In the genomic region with DNA sequence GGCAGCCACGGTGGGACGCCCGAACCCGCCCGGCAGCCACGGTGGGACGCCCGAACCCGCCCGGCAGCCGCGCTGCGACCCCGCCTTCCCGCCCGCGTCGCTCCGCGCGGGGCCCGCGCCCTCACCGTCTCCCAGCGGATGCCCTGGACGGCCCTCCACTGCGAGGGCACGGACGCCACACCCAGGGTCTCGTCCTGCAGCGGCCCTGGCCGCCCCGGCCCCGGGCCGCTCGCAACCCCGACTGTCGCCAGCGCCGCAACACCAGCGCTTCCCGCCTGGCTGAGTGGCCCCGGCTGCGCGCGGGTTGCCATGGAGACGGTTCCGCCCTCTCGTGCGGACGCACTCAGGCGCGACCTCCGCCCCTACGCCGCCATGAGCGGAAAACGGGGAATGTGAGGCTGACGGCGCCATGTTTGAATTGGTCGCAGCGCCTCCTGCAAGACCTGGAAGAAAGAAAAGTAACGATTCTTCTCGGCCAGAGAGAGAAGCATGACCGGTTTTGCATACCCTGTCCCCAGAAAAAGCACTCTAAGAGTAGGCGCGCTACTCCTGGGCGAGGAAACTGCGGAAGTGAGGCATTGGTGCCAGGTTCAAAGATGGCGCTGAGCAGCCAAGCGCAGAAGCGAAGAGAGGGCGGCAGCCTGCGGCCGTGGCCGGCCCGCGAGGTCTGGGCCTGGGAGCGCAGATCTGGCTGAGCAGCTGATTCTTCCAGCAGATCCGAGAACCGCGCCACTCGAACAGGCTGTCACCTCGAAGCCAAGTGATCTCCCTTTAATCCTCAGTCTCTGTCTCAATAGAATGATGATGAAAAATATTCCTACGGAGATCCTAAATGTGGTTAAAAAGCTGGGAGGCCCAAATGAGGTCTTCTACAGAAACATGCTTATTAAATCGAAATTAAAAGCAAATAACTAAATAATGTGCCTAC, we compare ENCODE assay signal across 1 cellular context.
TF ChIP-seq lines count a peak whose summit lies in the region.

TSS of gene DYNC2I2 (minus strand) at position 432 of the 928 bp plus-strand sequence. CDS start at position 311, 121 bp downstream.

TF ChIP-seq in HepG2, 621 proteins besides CTCF, POLR2A, EP300 and RAD21 (continued from another document and continues in another):
- TF ChIP-seq, protein P1, sequence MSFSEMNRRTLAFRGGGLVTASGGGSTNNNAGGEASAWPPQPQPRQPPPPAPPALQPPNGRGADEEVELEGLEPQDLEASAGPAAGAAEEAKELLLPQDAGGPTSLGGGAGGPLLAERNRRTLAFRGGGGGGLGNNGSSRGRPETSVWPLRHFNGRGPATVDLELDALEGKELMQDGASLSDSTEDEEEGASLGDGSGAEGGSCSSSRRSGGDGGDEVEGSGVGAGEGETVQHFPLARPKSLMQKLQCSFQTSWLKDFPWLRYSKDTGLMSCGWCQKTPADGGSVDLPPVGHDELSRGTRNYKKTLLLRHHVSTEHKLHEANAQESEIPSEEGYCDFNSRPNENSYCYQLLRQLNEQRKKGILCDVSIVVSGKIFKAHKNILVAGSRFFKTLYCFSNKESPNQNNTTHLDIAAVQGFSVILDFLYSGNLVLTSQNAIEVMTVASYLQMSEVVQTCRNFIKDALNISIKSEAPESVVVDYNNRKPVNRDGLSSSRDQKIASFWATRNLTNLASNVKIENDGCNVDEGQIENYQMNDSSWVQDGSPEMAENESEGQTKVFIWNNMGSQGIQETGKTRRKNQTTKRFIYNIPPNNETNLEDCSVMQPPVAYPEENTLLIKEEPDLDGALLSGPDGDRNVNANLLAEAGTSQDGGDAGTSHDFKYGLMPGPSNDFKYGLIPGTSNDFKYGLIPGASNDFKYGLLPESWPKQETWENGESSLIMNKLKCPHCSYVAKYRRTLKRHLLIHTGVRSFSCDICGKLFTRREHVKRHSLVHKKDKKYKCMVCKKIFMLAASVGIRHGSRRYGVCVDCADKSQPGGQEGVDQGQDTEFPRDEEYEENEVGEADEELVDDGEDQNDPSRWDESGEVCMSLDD (CRISPR knock-in tag; IDR thresholded peaks at IDR 0.05; ENCODE audit: borderline replicate concordance) = peak; percentile 30; the same call in 1 of the 2 replicates
- peak; percentile 29; the same call in 1 of the 2 replicates for TF ChIP-seq NFYB (CRISPR knock-in tag; IDR thresholded peaks at IDR 0.05)
- peak; percentile 78; the same call in 1 of the 2 replicates for TF ChIP-seq ZBED4 (CRISPR knock-in tag; IDR thresholded peaks at IDR 0.05; ENCODE audit: borderline replicate concordance)
- TF ChIP-seq KMT2A (CRISPR knock-in tag; IDR thresholded peaks at IDR 0.05) = peak; percentile 81
- no peak for TF ChIP-seq ZBTB34 (CRISPR knock-in tag; IDR thresholded peaks at IDR 0.05)
- peak; percentile 97 for TF ChIP-seq ZFX (CRISPR knock-in tag; IDR thresholded peaks at IDR 0.05; ENCODE audit: low read depth)
- TF ChIP-seq, protein P2, sequence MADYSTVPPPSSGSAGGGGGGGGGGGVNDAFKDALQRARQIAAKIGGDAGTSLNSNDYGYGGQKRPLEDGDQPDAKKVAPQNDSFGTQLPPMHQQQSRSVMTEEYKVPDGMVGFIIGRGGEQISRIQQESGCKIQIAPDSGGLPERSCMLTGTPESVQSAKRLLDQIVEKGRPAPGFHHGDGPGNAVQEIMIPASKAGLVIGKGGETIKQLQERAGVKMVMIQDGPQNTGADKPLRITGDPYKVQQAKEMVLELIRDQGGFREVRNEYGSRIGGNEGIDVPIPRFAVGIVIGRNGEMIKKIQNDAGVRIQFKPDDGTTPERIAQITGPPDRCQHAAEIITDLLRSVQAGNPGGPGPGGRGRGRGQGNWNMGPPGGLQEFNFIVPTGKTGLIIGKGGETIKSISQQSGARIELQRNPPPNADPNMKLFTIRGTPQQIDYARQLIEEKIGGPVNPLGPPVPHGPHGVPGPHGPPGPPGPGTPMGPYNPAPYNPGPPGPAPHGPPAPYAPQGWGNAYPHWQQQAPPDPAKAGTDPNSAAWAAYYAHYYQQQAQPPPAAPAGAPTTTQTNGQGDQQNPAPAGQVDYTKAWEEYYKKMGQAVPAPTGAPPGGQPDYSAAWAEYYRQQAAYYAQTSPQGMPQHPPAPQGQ (CRISPR knock-in tag; IDR thresholded peaks at IDR 0.05; ENCODE audit: borderline replicate concordance) = no peak
- TF ChIP-seq, protein P3, sequence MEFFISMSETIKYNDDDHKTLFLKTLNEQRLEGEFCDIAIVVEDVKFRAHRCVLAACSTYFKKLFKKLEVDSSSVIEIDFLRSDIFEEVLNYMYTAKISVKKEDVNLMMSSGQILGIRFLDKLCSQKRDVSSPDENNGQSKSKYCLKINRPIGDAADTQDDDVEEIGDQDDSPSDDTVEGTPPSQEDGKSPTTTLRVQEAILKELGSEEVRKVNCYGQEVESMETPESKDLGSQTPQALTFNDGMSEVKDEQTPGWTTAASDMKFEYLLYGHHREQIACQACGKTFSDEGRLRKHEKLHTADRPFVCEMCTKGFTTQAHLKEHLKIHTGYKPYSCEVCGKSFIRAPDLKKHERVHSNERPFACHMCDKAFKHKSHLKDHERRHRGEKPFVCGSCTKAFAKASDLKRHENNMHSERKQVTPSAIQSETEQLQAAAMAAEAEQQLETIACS (CRISPR knock-in tag; IDR thresholded peaks at IDR 0.05) = peak; percentile 59
- peak; percentile 77 for TF ChIP-seq HCFC1 (IDR thresholded peaks at IDR 0.05; ENCODE audit: low read depth, low read length)
- peak; percentile 66 for TF ChIP-seq ZMYM4 (CRISPR knock-in tag; IDR thresholded peaks at IDR 0.05)
- no peak for TF ChIP-seq ZNF562 (CRISPR knock-in tag; IDR thresholded peaks at IDR 0.05; ENCODE audit: borderline replicate concordance)
- no peak for TF ChIP-seq FOSL1 (CRISPR knock-in tag; IDR thresholded peaks at IDR 0.05; ENCODE audit: borderline replicate concordance)
- peak; percentile 92 for TF ChIP-seq RFX3 (CRISPR knock-in tag; IDR thresholded peaks at IDR 0.05)
- TF ChIP-seq, protein P4, sequence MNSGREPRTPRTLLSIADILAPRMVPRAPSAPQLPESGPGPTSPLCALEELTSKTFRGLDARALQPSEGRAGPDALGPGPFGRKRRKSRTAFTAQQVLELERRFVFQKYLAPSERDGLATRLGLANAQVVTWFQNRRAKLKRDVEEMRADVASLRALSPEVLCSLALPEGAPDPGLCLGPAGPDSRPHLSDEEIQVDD (CRISPR knock-in tag; IDR thresholded peaks at IDR 0.05; ENCODE audit: borderline replicate concordance) = no peak
- peak; percentile 90 for TF ChIP-seq ZBTB4 (CRISPR knock-in tag; IDR thresholded peaks at IDR 0.05; ENCODE audit: borderline replicate concordance)
- TF ChIP-seq CHCHD3 (CRISPR knock-in tag; IDR thresholded peaks at IDR 0.05) = peak; percentile 64; the same call in 1 of the 2 replicates
- TF ChIP-seq ZNF773 (CRISPR knock-in tag; IDR thresholded peaks at IDR 0.05; ENCODE audit: borderline replicate concordance) = peak; percentile 85; the same call in 1 of the 2 replicates
- peak; percentile 36; the same call in 1 of the 2 replicates for TF ChIP-seq ZBTB20 (CRISPR knock-in tag; IDR thresholded peaks at IDR 0.05; ENCODE audit: borderline replicate concordance, low read depth)
- 0 out of 2 replicates have a peak, but pooled peaks have one; percentile 27 for TF ChIP-seq ETV6 (CRISPR knock-in tag; conservative IDR thresholded peaks at IDR 0.05)
- TF ChIP-seq YY1 (IDR thresholded peaks at IDR 0.05; ENCODE audit: insufficient read depth, insufficient replicate concordance, low read depth, low read length) = peak; percentile 99
- TF ChIP-seq ATF7-NPFF (CRISPR knock-in tag; IDR thresholded peaks at IDR 0.05; ENCODE audit: low read depth) = peak; percentile 69; the same call in 1 of the 2 replicates
- TF ChIP-seq ZNF230 (CRISPR knock-in tag; IDR thresholded peaks at IDR 0.05) = peak; percentile 46; the same call in 1 of the 2 replicates
- peak; percentile 75 for TF ChIP-seq ZNF451 (CRISPR knock-in tag; IDR thresholded peaks at IDR 0.05)
- TF ChIP-seq ZNF616 (CRISPR knock-in tag; IDR thresholded peaks at IDR 0.05; ENCODE audit: low read depth) = 0 out of 2 replicates have a peak, but pooled peaks have one; percentile 71
- peak; percentile 100 for TF ChIP-seq BRD4 (CRISPR knock-in tag; IDR thresholded peaks at IDR 0.05)
- TF ChIP-seq, protein P5, sequence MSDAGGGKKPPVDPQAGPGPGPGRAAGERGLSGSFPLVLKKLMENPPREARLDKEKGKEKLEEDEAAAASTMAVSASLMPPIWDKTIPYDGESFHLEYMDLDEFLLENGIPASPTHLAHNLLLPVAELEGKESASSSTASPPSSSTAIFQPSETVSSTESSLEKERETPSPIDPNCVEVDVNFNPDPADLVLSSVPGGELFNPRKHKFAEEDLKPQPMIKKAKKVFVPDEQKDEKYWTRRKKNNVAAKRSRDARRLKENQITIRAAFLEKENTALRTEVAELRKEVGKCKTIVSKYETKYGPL (CRISPR knock-in tag; IDR thresholded peaks at IDR 0.05) = 0 out of 2 replicates have a peak, but pooled peaks have one; percentile 45
- no peak for TF ChIP-seq ZNF282 (IDR thresholded peaks at IDR 0.05; ENCODE audit: partially characterized antibody)
- peak; percentile 80 for TF ChIP-seq ZNF747 (CRISPR knock-in tag; IDR thresholded peaks at IDR 0.05; ENCODE audit: borderline replicate concordance)
- no peak for TF ChIP-seq KDM1A (CRISPR knock-in tag; IDR thresholded peaks at IDR 0.05)
- TF ChIP-seq BORCS8-MEF2B (CRISPR knock-in tag; IDR thresholded peaks at IDR 0.05) = 0 out of 2 replicates have a peak, but pooled peaks have one; percentile 25
- TF ChIP-seq SAP130 (CRISPR knock-in tag; IDR thresholded peaks at IDR 0.05; ENCODE audit: low read depth) = peak; percentile 97
- 0 out of 2 replicates have a peak, but pooled peaks have one; percentile 58 for TF ChIP-seq ZNF234 (CRISPR knock-in tag; conservative IDR thresholded peaks at IDR 0.05)
- TF ChIP-seq TOE1 (CRISPR knock-in tag; IDR thresholded peaks at IDR 0.05) = no peak
- TF ChIP-seq ZNF670 (CRISPR knock-in tag; IDR thresholded peaks at IDR 0.05; ENCODE audit: borderline replicate concordance) = peak; percentile 70; the same call in 1 of the 2 replicates
- TF ChIP-seq ELF3 (CRISPR knock-in tag; IDR thresholded peaks at IDR 0.05) = peak; percentile 65
- peak; percentile 89 for TF ChIP-seq KLF11 (CRISPR knock-in tag; IDR thresholded peaks at IDR 0.05)
- peak; percentile 43; the same call in 1 of the 2 replicates for TF ChIP-seq MEIS1 (CRISPR knock-in tag; IDR thresholded peaks at IDR 0.05; ENCODE audit: borderline replicate concordance)
- 0 out of 2 replicates have a peak, but pooled peaks have one; percentile 84 for TF ChIP-seq ZNF431 (CRISPR knock-in tag; IDR thresholded peaks at IDR 0.05; ENCODE audit: borderline replicate concordance, low read depth)
- TF ChIP-seq ZNF274 (CRISPR knock-in tag; IDR thresholded peaks at IDR 0.05) = peak; percentile 32
- peak; percentile 72; the same call in 1 of the 2 replicates for TF ChIP-seq ARNTL (CRISPR knock-in tag; IDR thresholded peaks at IDR 0.05)
- no peak for TF ChIP-seq ATAD3A (CRISPR knock-in tag; IDR thresholded peaks at IDR 0.05)
- no peak for TF ChIP-seq PCBP1 (IDR thresholded peaks at IDR 0.05; ENCODE audit: borderline replicate concordance, low read depth, low read length)
- no peak; the same call in 1 of the 2 replicates for TF ChIP-seq ZNF335 (CRISPR knock-in tag; IDR thresholded peaks at IDR 0.05)
